8 cellular contexts compared by ENCODE assay signal in the genomic region with DNA sequence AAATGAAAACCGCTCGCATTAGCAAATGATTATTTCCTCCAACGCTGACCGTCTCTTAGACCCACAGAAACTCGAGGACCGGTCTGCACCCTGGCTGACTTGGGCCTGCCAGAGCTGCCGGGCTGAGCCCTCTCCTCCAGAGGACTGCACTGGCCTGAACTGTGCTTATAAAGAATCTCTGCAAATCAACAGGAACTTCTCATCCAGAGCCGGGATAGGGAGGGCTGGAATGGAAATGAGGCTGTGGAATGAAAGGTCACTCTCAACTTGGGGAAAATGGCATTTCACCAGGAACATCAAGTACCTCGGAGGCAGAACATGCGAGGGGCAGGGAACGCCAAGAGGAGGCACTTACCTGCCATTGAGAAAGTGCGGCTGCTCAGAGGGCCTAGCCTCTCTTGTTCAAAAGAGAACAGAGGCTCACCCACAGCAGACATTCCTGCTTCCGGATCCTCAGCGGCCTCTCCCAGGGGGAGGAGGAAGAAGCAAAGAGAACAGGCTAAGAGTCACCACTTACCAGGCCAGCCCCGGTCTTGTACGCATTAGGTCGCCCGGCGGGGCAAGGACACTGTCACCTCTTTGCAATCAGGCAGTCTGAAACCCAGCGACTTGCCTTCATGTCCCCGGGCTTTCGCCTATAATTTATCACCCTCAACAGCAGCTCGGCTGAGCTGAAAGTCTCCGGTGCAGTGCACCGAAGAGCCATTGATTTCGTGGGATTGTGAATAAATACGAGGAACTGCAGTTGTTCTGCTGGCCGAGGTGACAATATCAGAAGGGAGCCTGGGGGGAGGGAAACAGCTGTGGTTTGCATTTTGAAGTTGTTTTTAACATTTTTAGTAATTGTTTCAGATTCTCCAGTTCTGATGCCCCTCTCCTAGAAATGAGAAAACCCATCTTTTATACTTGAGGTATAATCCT. TPM values are rescaled to one million over a fixed set of nuclear protein-coding genes. Genes with fewer than 3 reads are reported as not detected.
DNase-seq lines count a peak whose midpoint lies in the region; ATAC-seq and TF ChIP-seq lines count a peak whose summit lies in the region.

No MANE protein-coding gene starts in this region.

- no peaks in the 10 kb centered on the region for H3K27me3 Mint-ChIP-seq in Calu3 (ENCODE audit: unreplicated experiment)
- H3K27me3 Mint-ChIP-seq in osteocyte (ENCODE audit: unreplicated experiment) = no peaks in the 10 kb centered on the region

- H3K9me3 Mint-ChIP-seq in Calu3 (ENCODE audit: low read depth, unreplicated experiment) (no peaks in the 10 kb centered on the region), osteocyte (ENCODE audit: unreplicated experiment) (no peaks in the 10 kb centered on the region)

- DNase-seq in Calu3 (peak; percentile 74), NCI-H2029 treated with DMSO at 0.1 percent for 48 hours (lab: John Stamatoyannopoulos, UW) (peak; percentile 52), amygdala (lab: John Stamatoyannopoulos, UW) (peak in 44 of 56 donors; percentile 15 to 79 (median 62)), left ventricle myocardium superior (peak; percentile 83), osteocyte (ENCODE audit: extremely low spot score, unreplicated experiment) (no peak), NCI-H2196 (lab: John Stamatoyannopoulos, UW; ENCODE audit: unreplicated experiment) (no peak), cortex of kidney (lab: John Stamatoyannopoulos, UW) (no peak)

- CTCF ChIA-PET in Calu3 (lab: Charles Lee) = interaction anchor here (0.5 to 1.9 kb wide), 9 partner anchors 11 to 201 kb away, joined by 3 to 10 read pairs (median 7); a partner anchor contains a TSS

- BruUV-seq in Calu3 (replicated peaks; lab: Mats Ljungman, UMichigan) = TSS peak; percentile 83

- intact Hi-C loops in Calu3 (cut with micrococcal nuclease; ENCODE audit: unreplicated experiment) (loop anchor here (1.0 to 10.0 kb wide), 3 partner anchors 40 to 1256 kb away; no protein-coding TSS in a partner anchor), left ventricle myocardium superior (cut with micrococcal nuclease) (loop anchor here (5.0 kb wide), 1 partner anchor 38 kb away; a partner anchor contains a TSS)

- TF ChIP-seq CTCF in Calu3 (IDR thresholded peaks at IDR 0.05; ENCODE audit: unreplicated experiment) (no peak), osteocyte (IDR thresholded peaks at IDR 0.05) (no peak)

- peak overlapping the region; percentile 97 for H3K27ac Mint-ChIP-seq in Calu3 (ENCODE audit: unreplicated experiment)
- H3K27ac Mint-ChIP-seq in osteocyte (ENCODE audit: unreplicated experiment) = peak overlapping the region; percentile 99

- ATAC-seq in left ventricle myocardium superior (peak; percentile 78), HG03469 (IDR thresholded peaks at IDR 0.05; ENCODE audit: unreplicated experiment) (no peak)

- H3K36me3 Mint-ChIP-seq in Calu3 (ENCODE audit: insufficient read depth, unreplicated experiment) (peaks cover 76% of the 10 kb centered on the region), osteocyte (ENCODE audit: unreplicated experiment) (peaks cover 3% of the 10 kb centered on the region)

- H3K4me1 Mint-ChIP-seq in Calu3 (ENCODE audit: low read depth, unreplicated experiment) (peaks cover 85% of the 10 kb centered on the region), osteocyte (ENCODE audit: unreplicated experiment) (peaks cover 88% of the 10 kb centered on the region)

- H3K4me3 Mint-ChIP-seq in Calu3 (ENCODE audit: low read depth, unreplicated experiment) = peak overlapping the region; percentile 54
- H3K4me3 Mint-ChIP-seq in osteocyte (ENCODE audit: unreplicated experiment) = peak overlapping the region; percentile 70

RNA-seq across cellular contexts. Expression of a gene that starts 37.6 kb away (rescaled TPM):
- total RNA-seq in Calu3 (2022) (53.1 and 77.3 TPM in 2 replicates), left ventricle myocardium superior (40.1 TPM), osteocyte (96.5 and 111 TPM in 2 replicates)

Comparison
In these comparisons a context has a peak if more than half of its experiments do, and no peak if none do; other contexts are left out.
1. DNase-seq: peak in Calu3 (single experiment), NCI-H2029 treated with DMSO at 0.1 percent for 48 hours (single experiment), amygdala (44 of 56) and left ventricle myocardium superior (single experiment); none in osteocyte (single experiment), NCI-H2196 (single experiment) and cortex of kidney (single experiment).